17 cellular contexts compared by ENCODE assay signal in the genomic region with DNA sequence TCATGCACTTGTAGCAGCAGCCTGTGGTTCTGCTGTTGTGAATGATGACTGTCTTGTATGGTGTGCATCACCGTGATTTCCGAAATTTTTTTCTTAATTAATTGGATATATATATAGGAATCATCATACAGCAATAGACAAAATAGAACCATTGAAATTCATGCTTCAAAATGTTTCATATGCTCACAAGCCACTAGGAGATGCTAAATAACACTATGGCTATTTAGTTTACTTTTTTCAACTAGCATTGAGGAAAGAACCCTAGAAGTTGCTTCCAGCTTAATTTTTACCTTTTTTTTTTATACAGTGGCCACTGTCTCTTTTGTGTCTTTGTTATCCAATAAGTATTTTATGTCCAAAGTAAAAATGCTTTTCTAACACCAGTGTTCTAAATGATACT.
DNase-seq lines count a peak whose midpoint lies in the region; ATAC-seq and TF ChIP-seq lines count a peak whose summit lies in the region.
"Had no signal": no experiment of that assay in that cellular context is flagged by ENCODE, and none has a peak within 500 bp of the region (broad histone marks: within the 10 kb centered on the region; RNA-seq: fewer than 3 reads in every experiment).

No MANE protein-coding gene starts in this region.

- no peaks in the 10 kb centered on the region for H3K27me3 ChIP-seq in GM23338 (ENCODE audit: insufficient read depth)
- H3K27me3 ChIP-seq: dorsolateral prefrontal cortex, stomach had no signal

- H2AFZ ChIP-seq in GM23338: no peak overlapping the region

- intact Hi-C loops in left colon (cut with DNase I, micrococcal nuclease): no loop called here
- intact Hi-C loops in activated naive CD4-positive, alpha-beta T cell treated with anti-CD3 and anti-CD28 coated beads for 36 hours (cut with micrococcal nuclease): no loop called here

- DNase-seq in AG04449 (ENCODE audit: low read depth, low spot score) (no peak), GM23338 (ENCODE audit: low spot score) (no peak), fibroblast of the aortic adventitia (ENCODE audit: low read depth) (peak; percentile 36), left colon (no peak), NCI-H2107 (lab: John Stamatoyannopoulos, UW) (no peak)
- DNase-seq in activated naive CD4-positive, alpha-beta T cell treated with anti-CD3 and anti-CD28 coated beads for 36 hours: no peak
- DNase-seq: activated T-cell treated with anti-CD3 and anti-CD28 coated beads, Interleukin-2, amount 50 U/mL, for 72 hours; dorsolateral prefrontal cortex; midbrain; NCI-H774; occipital lobe; stomach; T-helper 9 cell had no signal

- CTCF ChIA-PET in AG04449 (lab: Yijun Ruan, JAX): interaction anchor here (1.5 to 1.6 kb wide), 2 partner anchors 10 to 570 kb away, joined by 3 to 4 read pairs; no protein-coding TSS in a partner anchor
- CTCF ChIA-PET in activated naive CD4-positive, alpha-beta T cell treated with anti-CD3 and anti-CD28 coated beads for 36 hours (lab: Charles Lee): no interaction called here

- no peaks in the 10 kb centered on the region for H3F3A ChIP-seq in GM23338 (replicated peaks; ENCODE audit: low read depth)

- no peaks in the 10 kb centered on the region for H3K36me3 Mint-ChIP-seq in GM23338 (ENCODE audit: low read depth)
- peaks cover 25% of the 10 kb centered on the region for H3K36me3 Mint-ChIP-seq in activated naive CD4-positive, alpha-beta T cell treated with anti-CD3 and anti-CD28 coated beads for 36 hours (ENCODE audit: low read depth)

- no peaks in the 10 kb centered on the region for H3K27me3 Mint-ChIP-seq in GM23338 (ENCODE audit: insufficient read depth, low read depth, poor library complexity)
- H3K27me3 Mint-ChIP-seq in activated naive CD4-positive, alpha-beta T cell treated with anti-CD3 and anti-CD28 coated beads for 36 hours (ENCODE audit: low read depth): no peaks in the 10 kb centered on the region

- no peaks in the 10 kb centered on the region for H3K4me1 ChIP-seq in GM23338 (ENCODE audit: insufficient read depth)

- no peaks in the 10 kb centered on the region for H3K79me2 ChIP-seq in GM23338 (replicated peaks; ENCODE audit: insufficient read depth)

- H4K20me1 ChIP-seq in GM23338 (replicated peaks; ENCODE audit: insufficient read depth): no peaks in the 10 kb centered on the region

- H3K27ac ChIP-seq in GM23338 (ENCODE audit: low read depth): peak overlapping the region; percentile 3; the same call in 1 of the 2 replicates
- H3K27ac ChIP-seq in VCaP: no peak overlapping the region
- H3K27ac ChIP-seq: dorsolateral prefrontal cortex, stomach had no signal

- H3K4me1 Mint-ChIP-seq in GM23338: peaks cover 8% of the 10 kb centered on the region; the same call in 2 of the 3 replicates
- no peaks in the 10 kb centered on the region for H3K4me1 Mint-ChIP-seq in activated naive CD4-positive, alpha-beta T cell treated with anti-CD3 and anti-CD28 coated beads for 36 hours (ENCODE audit: low read depth)

- ATAC-seq in GM23338: no peak
- no peak for ATAC-seq in left colon
- no peak for ATAC-seq in HG03175 (IDR thresholded peaks at IDR 0.05; ENCODE audit: unreplicated experiment)
- ATAC-seq: activated T-cell treated with anti-CD3 and anti-CD28 coated beads, Interleukin-2, amount 50 U/mL, for 72 hours; Right ventricle myocardium inferior had no signal

- H3K27ac Mint-ChIP-seq in GM23338: no peak overlapping the region
- H3K27ac Mint-ChIP-seq in activated naive CD4-positive, alpha-beta T cell treated with anti-CD3 and anti-CD28 coated beads for 36 hours: no peak overlapping the region
- H3K27ac Mint-ChIP-seq: activated T-cell treated with anti-CD3 and anti-CD28 coated beads, Interleukin-2, amount 50 U/mL, for 72 hours had no signal

- no peak overlapping the region for H3K4me3 Mint-ChIP-seq in GM23338
- H3K4me3 Mint-ChIP-seq in activated naive CD4-positive, alpha-beta T cell treated with anti-CD3 and anti-CD28 coated beads for 36 hours: no peak overlapping the region
- H3K4me3 Mint-ChIP-seq: activated T-cell treated with anti-CD3 and anti-CD28 coated beads, Interleukin-2, amount 50 U/mL, for 72 hours had no signal

- POLR2A ChIA-PET in AG04449 (lab: Yijun Ruan, JAX): no interaction called here

- H3K9me2 ChIP-seq in GM23338 (ENCODE audit: insufficient read depth): peaks cover 5% of the 10 kb centered on the region; the same call in 1 of the 2 replicates

- H3K4me3 ChIP-seq in AG04449 (ENCODE audit: low read depth, low read length): no peak overlapping the region
- no peak overlapping the region for H3K4me3 ChIP-seq in GM23338
- no peak overlapping the region for H3K4me3 ChIP-seq in fibroblast of the aortic adventitia (ENCODE audit: low read depth, low read length)
- H3K4me3 ChIP-seq: dorsolateral prefrontal cortex, smooth muscle cell, stomach had no signal

- H3K9me3 Mint-ChIP-seq in GM23338: no peaks in the 10 kb centered on the region
- peaks cover 4% of the 10 kb centered on the region for H3K9me3 Mint-ChIP-seq in activated naive CD4-positive, alpha-beta T cell treated with anti-CD3 and anti-CD28 coated beads for 36 hours

- TF ChIP-seq CTCF in AG04449 (IDR thresholded peaks at IDR 0.05; ENCODE audit: insufficient read depth, low read length, missing control alignments) (peak; percentile 17), GM23338 (conservative IDR thresholded peaks at IDR 0.05; ENCODE audit: low read depth in 2 of 2) (no peak), VCaP (conservative IDR thresholded peaks at IDR 0.05) (peak; percentile 80), fibroblast of the aortic adventitia (IDR thresholded peaks at IDR 0.05; ENCODE audit: insufficient read depth, low read length) (peak; percentile 61)

- H3K36me3 ChIP-seq in GM23338 (ENCODE audit: insufficient read depth): no peaks in the 10 kb centered on the region
- H3K36me3 ChIP-seq: stomach had no signal

- H3K4me2 ChIP-seq in GM23338: no peak overlapping the region
- H3K4me2 ChIP-seq: smooth muscle cell had no signal

TF ChIP-seq in GM23338, 12 proteins besides CTCF, POLR2A, EP300 and RAD21:
- TF ChIP-seq JUNB (IDR thresholded peaks at IDR 0.05; ENCODE audit: unreplicated experiment) (no peak), EZH2 (IDR thresholded peaks at IDR 0.05; ENCODE audit: low read depth, unreplicated experiment) (no peak), CREB1 (CRISPR knock-in tag; IDR thresholded peaks at IDR 0.05; ENCODE audit: low read depth) (no peak), ZNF114 (CRISPR knock-in tag; IDR thresholded peaks at IDR 0.05) (no peak), POLR2AphosphoS5 (IDR thresholded peaks at IDR 0.05; ENCODE audit: low read depth) (no peak), EZH2phosphoT487 (IDR thresholded peaks at IDR 0.05; ENCODE audit: unreplicated experiment) (no peak), STAT1 (IDR thresholded peaks at IDR 0.05; ENCODE audit: unreplicated experiment) (no peak)
- TF ChIP-seq, protein P1, sequence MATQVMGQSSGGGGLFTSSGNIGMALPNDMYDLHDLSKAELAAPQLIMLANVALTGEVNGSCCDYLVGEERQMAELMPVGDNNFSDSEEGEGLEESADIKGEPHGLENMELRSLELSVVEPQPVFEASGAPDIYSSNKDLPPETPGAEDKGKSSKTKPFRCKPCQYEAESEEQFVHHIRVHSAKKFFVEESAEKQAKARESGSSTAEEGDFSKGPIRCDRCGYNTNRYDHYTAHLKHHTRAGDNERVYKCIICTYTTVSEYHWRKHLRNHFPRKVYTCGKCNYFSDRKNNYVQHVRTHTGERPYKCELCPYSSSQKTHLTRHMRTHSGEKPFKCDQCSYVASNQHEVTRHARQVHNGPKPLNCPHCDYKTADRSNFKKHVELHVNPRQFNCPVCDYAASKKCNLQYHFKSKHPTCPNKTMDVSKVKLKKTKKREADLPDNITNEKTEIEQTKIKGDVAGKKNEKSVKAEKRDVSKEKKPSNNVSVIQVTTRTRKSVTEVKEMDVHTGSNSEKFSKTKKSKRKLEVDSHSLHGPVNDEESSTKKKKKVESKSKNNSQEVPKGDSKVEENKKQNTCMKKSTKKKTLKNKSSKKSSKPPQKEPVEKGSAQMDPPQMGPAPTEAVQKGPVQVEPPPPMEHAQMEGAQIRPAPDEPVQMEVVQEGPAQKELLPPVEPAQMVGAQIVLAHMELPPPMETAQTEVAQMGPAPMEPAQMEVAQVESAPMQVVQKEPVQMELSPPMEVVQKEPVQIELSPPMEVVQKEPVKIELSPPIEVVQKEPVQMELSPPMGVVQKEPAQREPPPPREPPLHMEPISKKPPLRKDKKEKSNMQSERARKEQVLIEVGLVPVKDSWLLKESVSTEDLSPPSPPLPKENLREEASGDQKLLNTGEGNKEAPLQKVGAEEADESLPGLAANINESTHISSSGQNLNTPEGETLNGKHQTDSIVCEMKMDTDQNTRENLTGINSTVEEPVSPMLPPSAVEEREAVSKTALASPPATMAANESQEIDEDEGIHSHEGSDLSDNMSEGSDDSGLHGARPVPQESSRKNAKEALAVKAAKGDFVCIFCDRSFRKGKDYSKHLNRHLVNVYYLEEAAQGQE (IDR thresholded peaks at IDR 0.05; ENCODE audit: unreplicated experiment): no peak

Comparison
In these comparisons a context has a peak if more than half of its experiments do, and no peak if none do; other contexts are left out.
1. CTCF ChIP-seq: peak in AG04449 (single experiment), VCaP (single experiment) and fibroblast of the aortic adventitia (single experiment); none in GM23338 (0 of 2).